In the genomic region with DNA sequence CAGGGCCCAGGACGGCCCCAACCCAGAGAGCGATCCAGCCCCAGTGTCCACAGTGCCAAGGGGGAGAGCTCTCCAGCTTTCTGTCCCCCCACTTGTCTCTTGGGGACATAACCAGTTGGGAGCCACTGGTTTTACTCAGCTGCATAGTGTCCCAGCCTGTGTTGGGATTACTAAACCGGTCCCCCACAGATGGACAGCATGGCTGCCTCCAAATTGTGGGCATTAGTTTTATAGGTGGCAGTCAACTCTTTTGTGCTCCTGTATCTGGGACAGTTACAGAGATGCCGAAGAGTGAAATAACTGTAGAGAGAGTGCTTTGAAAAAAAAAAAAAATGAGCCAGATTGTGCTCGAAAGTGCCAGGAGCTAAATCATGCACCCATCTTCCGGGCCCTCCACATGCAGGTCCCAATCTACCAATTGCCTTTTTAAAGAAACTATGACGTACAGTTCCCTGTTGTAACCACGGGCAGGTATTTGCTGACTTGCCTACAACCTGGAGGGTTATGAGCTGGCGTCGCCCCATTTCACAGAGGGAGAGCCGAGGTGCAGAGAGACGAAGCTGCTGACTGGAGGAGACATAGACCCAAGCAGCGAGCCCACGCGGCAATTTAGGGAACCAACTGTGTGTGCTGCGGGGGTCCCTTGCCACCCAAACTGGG, we compare ENCODE assay signal across 18 cellular contexts. TPM values are rescaled to one million over a fixed set of nuclear protein-coding genes. Genes with fewer than 3 reads are reported as not detected.
A peak's percentile ranks its signal among the peaks of the same experiment; 100 is the strongest.
DNase-seq lines count a peak whose midpoint lies in the region; ATAC-seq and TF ChIP-seq lines count a peak whose summit lies in the region.
"Had no signal": no experiment of that assay in that cellular context is flagged by ENCODE, and none has a peak within 500 bp of the region (broad histone marks: within the 10 kb centered on the region; RNA-seq: fewer than 3 reads in every experiment).

No MANE protein-coding gene starts in this region.

- H3K27ac ChIP-seq in left ventricle myocardium inferior (replicated peaks), result peak overlapping the region; percentile 97
- peak overlapping the region in 4 of 12 donors; percentile 14 to 100 (median 62) for H3K27ac ChIP-seq in heart left ventricle
- peak overlapping the region; percentile 56 to 99 for H3K27ac ChIP-seq in breast epithelium
- peak overlapping the region; percentile 97 to 99 for H3K27ac ChIP-seq in uterus
- H3K27ac ChIP-seq: brain microvascular endothelial cell had no signal

- DNase-seq in left ventricle myocardium inferior (no peak), heart left ventricle (no peak), breast epithelium (ENCODE audit: low spot score in 2 of 2) (no peak), osteocyte (ENCODE audit: extremely low spot score, unreplicated experiment) (no peak), uterus (no peak)
- no peak for DNase-seq in stimulated activated naive CD8-positive, alpha-beta T cell treated with anti-CD3 and anti-CD28 coated beads, Interleukin-15, amount 100 ng/mL, for 72 hours
- no peak for DNase-seq in activated CD8-positive, alpha-beta memory T cell treated with anti-CD3 and anti-CD28 coated beads for 24 hours
- DNase-seq: activated gamma-delta T cell, brain microvascular endothelial cell, GOT3, left lung, NCI-H1417, NCI-H345, SHP77 treated with DMSO at 0.1 percent for 48 hours had no signal

- no peaks in the 10 kb centered on the region for H3K36me3 ChIP-seq in left ventricle myocardium inferior
- H3K36me3 ChIP-seq in heart left ventricle, result peaks cover 0 to 4% (median 0%) of the 10 kb centered on the region in 9 donors
- H3K36me3 ChIP-seq in breast epithelium, result no peaks in the 10 kb centered on the region
- H3K36me3 ChIP-seq in uterus, result no peaks in the 10 kb centered on the region
- H3K36me3 ChIP-seq: brain microvascular endothelial cell, left lung had no signal

- intact Hi-C loops in left ventricle myocardium inferior (cut with micrococcal nuclease) (loop anchor here (10.0 kb wide), 1 partner anchor 61 kb away; no protein-coding TSS in a partner anchor), heart left ventricle (cut with DNase I) (loop anchor here in 4 of 10 donors (5.0 kb wide), 2 partner anchors 38 to 63 kb away; no protein-coding TSS in a partner anchor), breast epithelium (cut with DNase I; ENCODE audit: low total_unique reads) (loop anchor here (5.0 kb wide), 1 partner anchor 1507 kb away; no protein-coding TSS in a partner anchor), uterus (cut with DNase I; ENCODE audit: low total_unique reads) (no loop called here)

- H3K4me3 Mint-ChIP-seq in osteocyte (ENCODE audit: unreplicated experiment), result no peak overlapping the region
- H3K4me3 Mint-ChIP-seq in stimulated activated naive CD8-positive, alpha-beta T cell treated with anti-CD3 and anti-CD28 coated beads, Interleukin-15, amount 100 ng/mL, for 72 hours, result no peak overlapping the region
- H3K4me3 Mint-ChIP-seq: T-helper 2 cell treated with Interferon-gamma antibody and Interleukin-4, amounts not matched to agents 5 μg/mL and 100 μg/mL, for 36 hours had no signal

- WGBS in heart left ventricle, 4 donors, result 65 to 74% (median 69%) methylated on average over 14 to 16 of the region's 16 CpGs

- TF ChIP-seq POLR2A in heart left ventricle (IDR thresholded peaks at IDR 0.05), result no peak
- no peak for TF ChIP-seq POLR2A in breast epithelium (IDR thresholded peaks at IDR 0.05)
- no peak for TF ChIP-seq POLR2A in uterus (IDR thresholded peaks at IDR 0.05)

- no peaks in the 10 kb centered on the region for H3K9me3 Mint-ChIP-seq in osteocyte (ENCODE audit: unreplicated experiment)
- no peaks in the 10 kb centered on the region for H3K9me3 Mint-ChIP-seq in stimulated activated naive CD8-positive, alpha-beta T cell treated with anti-CD3 and anti-CD28 coated beads, Interleukin-15, amount 100 ng/mL, for 72 hours
- H3K9me3 Mint-ChIP-seq: T-helper 2 cell treated with Interferon-gamma antibody and Interleukin-4, amounts not matched to agents 5 μg/mL and 100 μg/mL, for 36 hours had no signal

- H3K36me3 Mint-ChIP-seq in osteocyte (ENCODE audit: unreplicated experiment), result no peaks in the 10 kb centered on the region

- H3K27me3 ChIP-seq in left ventricle myocardium inferior (ENCODE audit: low read depth) (no peaks in the 10 kb centered on the region), heart left ventricle (no peaks in the 10 kb centered on the region), breast epithelium (no peaks in the 10 kb centered on the region), uterus (no peaks in the 10 kb centered on the region)
- H3K27me3 ChIP-seq: brain microvascular endothelial cell had no signal

- H3K27me3 Mint-ChIP-seq in osteocyte (ENCODE audit: unreplicated experiment), result no peaks in the 10 kb centered on the region
- H3K27me3 Mint-ChIP-seq in stimulated activated naive CD8-positive, alpha-beta T cell treated with anti-CD3 and anti-CD28 coated beads, Interleukin-15, amount 100 ng/mL, for 72 hours, result peaks cover 2% of the 10 kb centered on the region

- peaks cover 30% of the 10 kb centered on the region for H3K4me1 Mint-ChIP-seq in osteocyte (ENCODE audit: unreplicated experiment)
- peaks cover 54% of the 10 kb centered on the region for H3K4me1 Mint-ChIP-seq in stimulated activated naive CD8-positive, alpha-beta T cell treated with anti-CD3 and anti-CD28 coated beads, Interleukin-15, amount 100 ng/mL, for 72 hours

- H3K4me1 ChIP-seq in left ventricle myocardium inferior, result peaks cover 84% of the 10 kb centered on the region
- H3K4me1 ChIP-seq in heart left ventricle, result peaks cover 6 to 70% (median 40%) of the 10 kb centered on the region in 12 donors
- peaks cover 4 to 8% of the 10 kb centered on the region in 2 donors for H3K4me1 ChIP-seq in breast epithelium
- peaks cover 0 to 16% of the 10 kb centered on the region in 2 donors for H3K4me1 ChIP-seq in uterus

- H3K9me3 ChIP-seq in left ventricle myocardium inferior (replicated peaks), result no peaks in the 10 kb centered on the region
- no peaks in the 10 kb centered on the region for H3K9me3 ChIP-seq in heart left ventricle
- no peaks in the 10 kb centered on the region for H3K9me3 ChIP-seq in breast epithelium
- H3K9me3 ChIP-seq in uterus, result no peaks in the 10 kb centered on the region
- H3K9me3 ChIP-seq: left lung had no signal

- ATAC-seq in heart left ventricle (no peak), HG03432 (IDR thresholded peaks at IDR 0.05; ENCODE audit: unreplicated experiment) (no peak)
- no peak for ATAC-seq in stimulated activated naive CD8-positive, alpha-beta T cell treated with anti-CD3 and anti-CD28 coated beads, Interleukin-15, amount 100 ng/mL, for 72 hours
- ATAC-seq: activated CD4-positive, CD25-positive, alpha-beta regulatory T cell treated with anti-CD3 and anti-CD28 coated beads, Interleukin-2, amount 50 U/mL, for 24 hours; GM12878; left lung had no signal

- no peak for TF ChIP-seq CTCF in left ventricle myocardium inferior (IDR thresholded peaks at IDR 0.05; ENCODE audit: borderline replicate concordance)
- TF ChIP-seq CTCF in heart left ventricle (IDR thresholded peaks at IDR 0.05), result no peak
- TF ChIP-seq CTCF in breast epithelium (IDR thresholded peaks at IDR 0.05), result no peak
- no peak for TF ChIP-seq CTCF in osteocyte (IDR thresholded peaks at IDR 0.05)
- TF ChIP-seq CTCF in uterus (IDR thresholded peaks at IDR 0.05), result no peak

- no peak overlapping the region for H3K4me3 ChIP-seq in left ventricle myocardium inferior
- no peak overlapping the region for H3K4me3 ChIP-seq in heart left ventricle
- no peak overlapping the region for H3K4me3 ChIP-seq in breast epithelium
- H3K4me3 ChIP-seq in uterus, result no peak overlapping the region
- H3K4me3 ChIP-seq: GM12878, left lung had no signal

- H3K27ac Mint-ChIP-seq in osteocyte (ENCODE audit: unreplicated experiment), result peak overlapping the region; percentile 31
- no peak overlapping the region for H3K27ac Mint-ChIP-seq in stimulated activated naive CD8-positive, alpha-beta T cell treated with anti-CD3 and anti-CD28 coated beads, Interleukin-15, amount 100 ng/mL, for 72 hours
- H3K27ac Mint-ChIP-seq: T-helper 2 cell treated with Interferon-gamma antibody and Interleukin-4, amounts not matched to agents 5 μg/mL and 100 μg/mL, for 36 hours had no signal

RNA-seq across cellular contexts. Expression of a gene that starts 2.4 kb away (rescaled TPM):
- total RNA-seq in left ventricle myocardium inferior (145 TPM), heart left ventricle (100 to 1,000 TPM; 107 to 267 (median 155) TPM), breast epithelium (10 to 100 TPM; 48.9 to 97.8 (median 73.1) TPM), osteocyte (61.4 and 63.8 TPM in 2 replicates), uterus (100 to 1,000 TPM in 2 of 4 donors, 10 to 100 TPM in 2; 18.5 to 361 (median 82.9) TPM)
- polyA plus RNA-seq in heart left ventricle, result 100 to 1,000 TPM; 159 to 192 TPM
